Comparison of ENCODE assay signal across 1 cellular context in the genomic region with DNA sequence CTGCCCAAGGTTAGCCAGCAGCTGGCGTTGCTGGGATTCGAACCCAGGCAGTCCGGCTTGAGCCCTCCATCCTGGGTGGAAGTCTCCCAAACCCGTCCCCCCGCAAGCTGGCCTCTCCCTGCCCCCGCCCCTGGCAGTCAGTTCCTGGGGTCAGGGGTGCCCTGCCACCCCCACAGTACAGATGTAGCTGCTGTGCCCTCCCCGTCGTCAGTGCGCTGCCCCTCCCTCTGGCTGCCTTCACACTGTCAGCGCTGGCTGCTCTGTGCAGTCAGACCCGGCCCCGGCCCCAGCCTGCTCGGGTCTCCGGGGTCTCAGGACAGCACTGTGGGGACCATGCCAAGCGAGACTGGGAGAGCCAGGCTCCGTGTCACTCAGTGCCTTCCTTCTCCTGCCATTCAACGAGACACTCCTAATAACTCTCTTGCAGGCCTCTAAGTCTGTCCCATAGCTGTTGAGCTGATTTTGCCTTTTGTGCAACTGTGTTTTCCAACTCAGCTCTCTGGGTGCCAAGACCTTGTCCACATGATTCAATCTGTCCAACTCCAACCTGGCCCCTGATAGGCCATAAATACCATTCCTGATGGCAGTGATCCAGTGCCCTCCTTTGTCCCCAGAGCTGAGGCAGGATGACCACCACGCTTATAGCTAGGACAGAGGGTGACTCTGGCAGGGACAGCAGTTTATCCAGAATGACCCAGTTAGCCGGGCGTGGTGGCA.
TF ChIP-seq lines count a peak whose summit lies in the region.

No MANE protein-coding gene starts in this region.

TF ChIP-seq in IMR-90, 13 proteins besides CTCF, POLR2A, EP300 and RAD21:
- TF ChIP-seq, protein P1, sequence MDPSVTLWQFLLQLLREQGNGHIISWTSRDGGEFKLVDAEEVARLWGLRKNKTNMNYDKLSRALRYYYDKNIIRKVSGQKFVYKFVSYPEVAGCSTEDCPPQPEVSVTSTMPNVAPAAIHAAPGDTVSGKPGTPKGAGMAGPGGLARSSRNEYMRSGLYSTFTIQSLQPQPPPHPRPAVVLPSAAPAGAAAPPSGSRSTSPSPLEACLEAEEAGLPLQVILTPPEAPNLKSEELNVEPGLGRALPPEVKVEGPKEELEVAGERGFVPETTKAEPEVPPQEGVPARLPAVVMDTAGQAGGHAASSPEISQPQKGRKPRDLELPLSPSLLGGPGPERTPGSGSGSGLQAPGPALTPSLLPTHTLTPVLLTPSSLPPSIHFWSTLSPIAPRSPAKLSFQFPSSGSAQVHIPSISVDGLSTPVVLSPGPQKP (IDR thresholded peaks at IDR 0.05; ENCODE audit: borderline replicate concordance, low read depth, low read length) = no peak
- no peak for TF ChIP-seq FOS (IDR thresholded peaks at IDR 0.05; ENCODE audit: low read depth, low read length)
- TF ChIP-seq MXI1 (IDR thresholded peaks at IDR 0.05; ENCODE audit: borderline replicate concordance, low read depth, low read length) = no peak
- no peak for TF ChIP-seq RFX5 (IDR thresholded peaks at IDR 0.05; ENCODE audit: low read depth, low read length)
- TF ChIP-seq BHLHE40 (IDR thresholded peaks at IDR 0.05; ENCODE audit: low read depth, low read length) = no peak
- no peak for TF ChIP-seq SMC3 (IDR thresholded peaks at IDR 0.05; ENCODE audit: low read depth, low read length)
- no peak for TF ChIP-seq CHD1 (IDR thresholded peaks at IDR 0.05; ENCODE audit: low read depth, low read length)
- TF ChIP-seq MAZ (IDR thresholded peaks at IDR 0.05; ENCODE audit: borderline replicate concordance, low read depth, low read length) = no peak
- TF ChIP-seq, protein P2, sequence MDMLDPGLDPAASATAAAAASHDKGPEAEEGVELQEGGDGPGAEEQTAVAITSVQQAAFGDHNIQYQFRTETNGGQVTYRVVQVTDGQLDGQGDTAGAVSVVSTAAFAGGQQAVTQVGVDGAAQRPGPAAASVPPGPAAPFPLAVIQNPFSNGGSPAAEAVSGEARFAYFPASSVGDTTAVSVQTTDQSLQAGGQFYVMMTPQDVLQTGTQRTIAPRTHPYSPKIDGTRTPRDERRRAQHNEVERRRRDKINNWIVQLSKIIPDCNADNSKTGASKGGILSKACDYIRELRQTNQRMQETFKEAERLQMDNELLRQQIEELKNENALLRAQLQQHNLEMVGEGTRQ (IDR thresholded peaks at IDR 0.05; ENCODE audit: low read depth, low read length) = no peak
- TF ChIP-seq RCOR1 (IDR thresholded peaks at IDR 0.05; ENCODE audit: insufficient replicate concordance, low read length) = no peak
- TF ChIP-seq NFE2L2 (IDR thresholded peaks at IDR 0.05; ENCODE audit: low read depth, low read length) = no peak
- no peak for TF ChIP-seq MAFK (IDR thresholded peaks at IDR 0.05; ENCODE audit: low read depth, low read length)
- TF ChIP-seq CEBPB (IDR thresholded peaks at IDR 0.05; ENCODE audit: low read depth, low read length) = no peak
